Comparison of ENCODE assay signal across 9 cellular contexts in genomic region chr14:37874429-37875109, GRCh38.
DNase-seq lines count a peak whose midpoint lies in the region; ATAC-seq and TF ChIP-seq lines count a peak whose summit lies in the region.
"Had no signal": no experiment of that assay in that cellular context is flagged by ENCODE, and none has a peak within 500 bp of the region (broad histone marks: within the 10 kb centered on the region; RNA-seq: fewer than 3 reads in every experiment).

No MANE protein-coding gene starts in this region.

- ATAC-seq in CD4-positive, alpha-beta T cell (ENCODE audit: poor library complexity): peak; percentile 77
- peak; percentile 98 for ATAC-seq in GM19351 (IDR thresholded peaks at IDR 0.05; ENCODE audit: unreplicated experiment)
- ATAC-seq in HG03432 (IDR thresholded peaks at IDR 0.05; ENCODE audit: unreplicated experiment): peak; percentile 98

- TF ChIP-seq CTCF in CD4-positive, alpha-beta T cell (IDR thresholded peaks at IDR 0.05): peak; percentile 35

- POLR2A ChIA-PET in CD4-positive, alpha-beta T cell (lab: Charles Lee): no interaction called here

- H3K27ac ChIP-seq in CD4-positive, alpha-beta T cell (ENCODE audit: low read depth, low read length): no peak overlapping the region
- H3K27ac ChIP-seq in mesenchymal stem cell (ENCODE audit: low read length, poor library complexity, severe bottlenecking): no peak overlapping the region

- peak; percentile 44 to 79 (median 66) for DNase-seq in CD4-positive, alpha-beta T cell
- DNase-seq in NCI-H524 treated with DMSO at 0.1 percent for 48 hours (lab: John Stamatoyannopoulos, UW) (peak; percentile 42), ecto neural progenitor cell (ENCODE audit: low spot score) (peak; percentile 94), mesenchymal stem cell (peak; percentile 59)
- peak; percentile 72 for DNase-seq in activated CD4-positive, alpha-beta T cell treated with anti-CD3 and anti-CD28 coated beads, Interleukin-2, amount 50 U/mL, for 1 hour
- peak; percentile 45 to 55 for DNase-seq in stimulated activated CD8-positive, alpha-beta memory T cell treated with anti-CD3 and anti-CD28 coated beads, Interleukin-15, amount 100 ng/mL, for 48 hours (ENCODE audit: low read depth in 2 of 2)

- intact Hi-C loops in CD4-positive, alpha-beta T cell (cut with DNase I, micrococcal nuclease): loop anchor here in 1 of 2 experiments (5.0 kb wide), 1 partner anchor 642 kb away; no protein-coding TSS in a partner anchor

- no peak overlapping the region for H2BK12ac ChIP-seq in mesenchymal stem cell (ENCODE audit: low read length in 2 of 2)

- H3K4me3 ChIP-seq in mesenchymal stem cell (ENCODE audit: insufficient read depth in 1 of 2, low read depth in 1 of 2, low read length in 2 of 2): no peak overlapping the region

- no peak overlapping the region for H2BK15ac ChIP-seq in mesenchymal stem cell (ENCODE audit: low read depth, poor library complexity, severe bottlenecking)

- H2AFZ ChIP-seq in mesenchymal stem cell (ENCODE audit: low read depth, low read length): no peak overlapping the region

- H3K27me3 ChIP-seq in CD4-positive, alpha-beta T cell (ENCODE audit: control insufficient read depth, insufficient read depth, low read length): no peaks in the 10 kb centered on the region
- H3K27me3 ChIP-seq in mesenchymal stem cell (ENCODE audit: control insufficient read depth in 1 of 2, insufficient read depth in 1 of 2, low read length in 2 of 2): peaks cover 0 to 7% of the 10 kb centered on the region in 2 experiments

- no peak overlapping the region for H2AK5ac ChIP-seq in mesenchymal stem cell (ENCODE audit: low read length, severe bottlenecking)

- no peak overlapping the region for H4K91ac ChIP-seq in mesenchymal stem cell (ENCODE audit: low read length)

- H3K9me3 ChIP-seq in CD4-positive, alpha-beta T cell (ENCODE audit: control insufficient read depth, low read length): no peaks in the 10 kb centered on the region
- no peaks in the 10 kb centered on the region for H3K9me3 ChIP-seq in mesenchymal stem cell (ENCODE audit: control insufficient read depth, low read length)

- H3K23ac ChIP-seq in mesenchymal stem cell (ENCODE audit: low read length in 2 of 2): no peak overlapping the region

- H3K36me3 ChIP-seq in mesenchymal stem cell (ENCODE audit: control insufficient read depth in 1 of 2, insufficient read depth in 2 of 2, low read depth in 1 of 2, low read length in 2 of 2): no peaks in the 10 kb centered on the region

- no peak overlapping the region for H2BK5ac ChIP-seq in mesenchymal stem cell (ENCODE audit: low read depth, low read length, poor library complexity, severe bottlenecking)

- peaks cover 7% of the 10 kb centered on the region for H3K4me1 Mint-ChIP-seq in CD4-positive, alpha-beta T cell (ENCODE audit: low read depth)

- H3K27ac Mint-ChIP-seq in CD4-positive, alpha-beta T cell: no peak overlapping the region
- H3K27ac Mint-ChIP-seq: activated naive CD8-positive, alpha-beta T cell had no signal

- peak overlapping the region; percentile 33 for H4K8ac ChIP-seq in mesenchymal stem cell (ENCODE audit: low read length)

- 47% methylated on average over 15 of the region's 15 CpGs for WGBS in mesenchymal stem cell

- H3K79me1 ChIP-seq in mesenchymal stem cell (replicated peaks; ENCODE audit: low read length, poor library complexity, severe bottlenecking): no peaks in the 10 kb centered on the region

- H3K9me3 Mint-ChIP-seq in CD4-positive, alpha-beta T cell: no peaks in the 10 kb centered on the region

- H3K4ac ChIP-seq in mesenchymal stem cell (ENCODE audit: low read depth in 1 of 2, low read length in 2 of 2): no peak overlapping the region

- H3K14ac ChIP-seq in mesenchymal stem cell (ENCODE audit: low read length in 2 of 2): no peak overlapping the region

- H3K4me1 ChIP-seq in mesenchymal stem cell (ENCODE audit: control insufficient read depth, insufficient read depth, low read depth, low read length): no peaks in the 10 kb centered on the region

- CTCF ChIA-PET in CD4-positive, alpha-beta T cell (lab: Charles Lee): no interaction called here

- no peaks in the 10 kb centered on the region for H3K36me3 Mint-ChIP-seq in CD4-positive, alpha-beta T cell (ENCODE audit: low read depth)
- H3K36me3 Mint-ChIP-seq: activated naive CD8-positive, alpha-beta T cell had no signal

- H3K9ac ChIP-seq in mesenchymal stem cell (ENCODE audit: low read length): peak overlapping the region; percentile 5

- H3K27me3 Mint-ChIP-seq in CD4-positive, alpha-beta T cell: no peaks in the 10 kb centered on the region
- H3K27me3 Mint-ChIP-seq: activated naive CD8-positive, alpha-beta T cell had no signal

- H3K4me3 Mint-ChIP-seq in CD4-positive, alpha-beta T cell: no peak overlapping the region
- H3K4me3 Mint-ChIP-seq: activated naive CD8-positive, alpha-beta T cell had no signal

- H3K4me2 ChIP-seq in mesenchymal stem cell (ENCODE audit: low read length, poor library complexity, severe bottlenecking): no peak overlapping the region

- no peak overlapping the region for H2BK120ac ChIP-seq in mesenchymal stem cell (ENCODE audit: low read depth, low read length)

- no peak overlapping the region for H3K18ac ChIP-seq in mesenchymal stem cell (ENCODE audit: low read depth in 1 of 2, low read length in 2 of 2)

Comparison
In these comparisons a context has a peak if more than half of its experiments do, and no peak if none do; other contexts are left out.
1. DNase-seq: peak in every context shown above with its lines; median percentile 94 in ecto neural progenitor cell; 72 in activated CD4-positive, alpha-beta T cell treated with anti-CD3 and anti-CD28 coated beads, Interleukin-2, amount 50 U/mL, for 1 hour; 66 in CD4-positive, alpha-beta T cell; 59 in mesenchymal stem cell; 50 in stimulated activated CD8-positive, alpha-beta memory T cell treated with anti-CD3 and anti-CD28 coated beads, Interleukin-15, amount 100 ng/mL, for 48 hours; 42 in NCI-H524 treated with DMSO at 0.1 percent for 48 hours.